Comparison of ENCODE assay signal across 9 cellular contexts in the genomic region with DNA sequence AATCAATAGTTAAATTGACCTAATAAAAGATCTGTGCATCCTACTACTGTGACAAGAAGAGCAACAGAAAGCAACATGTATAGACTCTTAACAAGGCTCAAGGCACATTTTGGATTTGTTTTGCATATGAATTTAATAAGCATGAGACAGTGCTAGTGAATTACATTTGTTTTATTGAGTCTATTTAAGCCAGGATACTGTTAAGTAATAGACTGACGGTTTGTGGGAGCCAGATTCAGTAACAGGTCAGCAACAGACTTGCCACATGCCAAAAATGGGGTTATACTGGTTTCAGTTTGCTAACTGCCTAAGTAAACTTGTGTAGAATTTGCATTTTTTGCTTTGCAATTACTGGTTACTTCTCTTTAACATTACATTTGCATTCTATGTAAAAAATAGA. TPM values are rescaled to one million over a fixed set of nuclear protein-coding genes. Genes with fewer than 3 reads are reported as not detected.
DNase-seq lines count a peak whose midpoint lies in the region; ATAC-seq and TF ChIP-seq lines count a peak whose summit lies in the region.
"Had no signal": no experiment of that assay in that cellular context is flagged by ENCODE, and none has a peak within 500 bp of the region (broad histone marks: within the 10 kb centered on the region; RNA-seq: fewer than 3 reads in every experiment).

No MANE protein-coding gene starts in this region.

- H3K36me3 ChIP-seq in SU-DHL-6 (ENCODE audit: low read length) (peaks cover 24% of the 10 kb centered on the region), mucosa of descending colon (ENCODE audit: low read depth) (no peaks in the 10 kb centered on the region)
- H3K36me3 ChIP-seq: cardiac muscle cell had no signal

- H2AFZ ChIP-seq in SU-DHL-6 (ENCODE audit: low read depth, low read length, severe bottlenecking), result no peak overlapping the region

- TF ChIP-seq CTCF in SU-DHL-6 (IDR thresholded peaks at IDR 0.05; ENCODE audit: insufficient read depth, low read length, poor library complexity, severe bottlenecking), result no peak
- TF ChIP-seq CTCF in mucosa of descending colon (IDR thresholded peaks at IDR 0.05), result no peak
- no peak for TF ChIP-seq CTCF in GM13976 (IDR thresholded peaks at IDR 0.05; ENCODE audit: borderline replicate concordance, control extremely low read depth, extremely low read depth, insufficient read depth, missing control alignments)

- H3K9me3 ChIP-seq in SU-DHL-6 (ENCODE audit: insufficient read depth, low read length) (no peaks in the 10 kb centered on the region), mucosa of descending colon (no peaks in the 10 kb centered on the region)

- in situ Hi-C loops in GM13976 (cut with MboI; ENCODE audit: low sequenced_read_pairs, unreplicated experiment), result no loop called here

- intact Hi-C loops in mucosa of descending colon (cut with DNase I, micrococcal nuclease), result no loop called here

- H3K9me2 ChIP-seq in SU-DHL-6 (replicated peaks; ENCODE audit: insufficient read depth, low read length), result no peaks in the 10 kb centered on the region

- peaks cover 42% of the 10 kb centered on the region for H4K20me1 ChIP-seq in SU-DHL-6 (ENCODE audit: low read depth, low read length)

- H3F3A ChIP-seq in SU-DHL-6 (ENCODE audit: insufficient read depth), result peaks cover 37% of the 10 kb centered on the region; the same call in 1 of the 2 replicates

- no peak for DNase-seq in mucosa of descending colon
- no peak for DNase-seq in COR-L47 (lab: John Stamatoyannopoulos, UW)
- no peak for DNase-seq in NCI-H1930 (lab: John Stamatoyannopoulos, UW)
- DNase-seq in DMS153 treated with DMSO at 0.1 percent for 48 hours (lab: John Stamatoyannopoulos, UW; ENCODE audit: unreplicated experiment), result no peak
- DNase-seq in GM13976 (ENCODE audit: low spot score), result no peak

- peaks cover 7% of the 10 kb centered on the region for H3K4me1 ChIP-seq in mucosa of descending colon (ENCODE audit: low read depth)

- ATAC-seq in GM18520 (IDR thresholded peaks at IDR 0.05; ENCODE audit: unreplicated experiment) (peak; percentile 38), HG02642 (IDR thresholded peaks at IDR 0.05; ENCODE audit: poor library complexity, unreplicated experiment) (peak; percentile 55), mucosa of descending colon (peak; percentile 41)

- no peak overlapping the region for H3K4me3 ChIP-seq in SU-DHL-6 (ENCODE audit: insufficient read depth, low read length, poor library complexity, severe bottlenecking)
- no peak overlapping the region for H3K4me3 ChIP-seq in mucosa of descending colon
- H3K4me3 ChIP-seq: cardiac muscle cell had no signal

- H3K79me2 ChIP-seq in SU-DHL-6 (ENCODE audit: insufficient read depth, low read length), result peaks cover 99% of the 10 kb centered on the region

- H3K27ac ChIP-seq in SU-DHL-6 (ENCODE audit: low read depth, low read length), result peak overlapping the region; percentile 60
- H3K27ac ChIP-seq: cardiac muscle cell had no signal

- no peaks in the 10 kb centered on the region for H3K27me3 ChIP-seq in SU-DHL-6 (ENCODE audit: low read length)
- H3K27me3 ChIP-seq: cardiac muscle cell had no signal

- H3K4me2 ChIP-seq in SU-DHL-6 (ENCODE audit: low read depth, low read length, poor library complexity, severe bottlenecking), result peak overlapping the region; percentile 40

- H3K9ac ChIP-seq in SU-DHL-6 (ENCODE audit: low read length), result no peak overlapping the region

RNA-seq across cellular contexts. Expression of a gene that starts 54.0 kb away (rescaled TPM):
- total RNA-seq in mucosa of descending colon, result 100 to 1,000 TPM; 184 to 381 (median 215) TPM
